ENCODE assay signal across 8 cellular contexts in the genomic region with DNA sequence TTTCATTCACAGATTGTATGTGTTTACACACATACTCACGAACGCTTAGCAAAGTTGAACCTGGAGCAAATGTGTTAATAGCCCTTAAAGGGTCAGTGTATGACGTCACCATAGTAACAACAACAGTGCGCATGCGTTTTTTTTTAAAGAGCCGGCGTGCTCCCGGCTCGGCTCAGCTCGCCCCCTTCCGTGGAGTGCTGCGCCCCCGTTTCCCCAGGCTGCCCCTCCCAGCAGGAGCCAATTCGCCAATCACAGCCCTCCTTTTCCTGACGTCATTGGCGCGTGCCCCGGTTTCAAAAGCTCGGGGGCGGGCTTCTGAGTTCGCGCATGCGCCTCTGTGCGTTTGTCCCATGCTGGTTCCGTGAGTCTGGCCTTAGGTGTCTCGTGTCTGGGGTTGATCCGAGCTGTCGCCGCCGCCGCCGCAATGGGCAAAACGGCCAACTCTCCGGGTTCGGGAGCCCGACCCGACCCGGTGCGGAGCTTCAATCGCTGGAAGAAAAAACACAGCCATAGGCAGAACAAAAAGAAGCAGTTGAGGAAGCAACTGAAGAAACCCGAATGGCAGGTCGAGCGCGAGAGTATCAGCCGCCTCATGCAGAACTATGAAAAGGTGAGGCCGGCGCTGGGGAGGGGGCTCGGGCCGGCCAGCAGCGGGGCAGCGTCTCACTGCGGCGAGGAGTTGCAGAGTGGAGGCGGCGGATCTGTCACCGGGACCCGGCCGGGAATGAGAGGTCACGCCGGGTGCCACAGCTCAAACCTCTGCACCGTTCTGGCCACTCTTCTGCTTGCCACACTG.
A peak's percentile ranks its signal among the peaks of the same experiment; 100 is the strongest.
DNase-seq lines count a peak whose midpoint lies in the region; ATAC-seq and TF ChIP-seq lines count a peak whose summit lies in the region.

A gene (plus strand): TSS at position 340 of the 796 bp plus-strand sequence. CDS start 85 bp downstream, at position 425.

- no peak for TF ChIP-seq CTCF in AG09309 (IDR thresholded peaks at IDR 0.05; ENCODE audit: control insufficient read depth, insufficient read depth, low read depth, low read length, missing control alignments)

- DNase-seq in AG09309 (ENCODE audit: low read depth) (peak; percentile 89), NCI-H345 treated with DMSO at 0.1 percent for 48 hours (lab: John Stamatoyannopoulos, UW; ENCODE audit: unreplicated experiment) (peak; percentile 97), iris pigment epithelial cell (ENCODE audit: low read depth) (peak; percentile 97)
- peak; percentile 91 to 97 (median 94) for DNase-seq in activated CD4-positive, CD25-positive, alpha-beta regulatory T cell (lab: John Stamatoyannopoulos, UW)
- peak; percentile 99 for DNase-seq in central memory CD4-positive, alpha-beta T cell
- peak; percentile 96 for DNase-seq in stimulated activated CD4-positive, alpha-beta T cell treated with anti-CD3 and anti-CD28 coated beads, Interleukin-12 subunit alpha, Interleukin-12 subunit beta, amount 100 ng/mL, for 24 hours (ENCODE audit: low read depth in 2 of 2)

- H3K4me3 ChIP-seq in AG09309 (ENCODE audit: control insufficient read depth, low read depth, low read length) = peak within 1 kb of the TSS; percentile 82

- ATAC-seq in GM19023 (IDR thresholded peaks at IDR 0.05; ENCODE audit: unreplicated experiment) (peak; percentile 90), HG03280 (IDR thresholded peaks at IDR 0.05; ENCODE audit: unreplicated experiment) (peak; percentile 89)

Comparison
In these comparisons a context has a peak if more than half of its experiments do, and no peak if none do; other contexts are left out.
1. Peak in every context shown above with its lines: DNase-seq, ATAC-seq and H3K4me3 ChIP-seq.